In the genomic region with DNA sequence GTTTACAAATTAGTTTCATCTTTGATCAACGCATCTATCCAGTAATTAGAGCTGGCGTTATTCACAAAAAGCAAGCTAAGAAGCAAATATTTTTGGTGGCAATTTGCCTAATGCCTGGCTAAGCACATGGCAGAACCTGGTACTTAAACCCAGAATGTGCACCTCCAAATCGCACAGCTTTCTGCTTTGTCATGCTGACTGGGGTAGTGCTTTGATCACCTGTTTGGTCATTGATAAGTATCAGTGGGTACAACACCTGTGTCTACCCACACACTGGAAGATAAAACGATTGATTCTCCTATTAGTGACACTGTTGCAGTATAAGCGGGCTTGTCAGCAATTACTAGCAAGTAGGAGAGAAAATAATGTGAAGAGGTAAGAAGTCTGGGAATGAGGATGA, we compare ENCODE assay signal across 26 cellular contexts. TPM values are rescaled to one million over a fixed set of nuclear protein-coding genes. Genes with fewer than 3 reads are reported as not detected.
DNase-seq lines count a peak whose midpoint lies in the region; ATAC-seq and TF ChIP-seq lines count a peak whose summit lies in the region.
"Had no signal": no experiment of that assay in that cellular context is flagged by ENCODE, and none has a peak within 500 bp of the region (broad histone marks: within the 10 kb centered on the region; RNA-seq: fewer than 3 reads in every experiment).

No MANE protein-coding gene starts in this region.

- intact Hi-C loops in CD4-positive, alpha-beta memory T cell (cut with micrococcal nuclease) = loop anchor here (5.0 kb wide), 3 partner anchors 318 to 1098 kb away; a partner anchor contains a TSS
- intact Hi-C loops in Panc1 (cut with micrococcal nuclease; ENCODE audit: unreplicated experiment) = loop anchor here (10.0 kb wide), 1 partner anchor 326 kb away; no protein-coding TSS in a partner anchor

- no TSS peak for BruUV-seq in Panc1 (replicated peaks; lab: Mats Ljungman, UMichigan)

- no peaks in the 10 kb centered on the region for H3K27me3 Mint-ChIP-seq in CD4-positive, alpha-beta memory T cell
- no peaks in the 10 kb centered on the region for H3K27me3 Mint-ChIP-seq in chondrocyte (ENCODE audit: low read depth)

- peak overlapping the region in 5 of 8 donors; percentile 25 to 77 (median 55) for H3K4me3 Mint-ChIP-seq in CD4-positive, alpha-beta memory T cell
- H3K4me3 Mint-ChIP-seq in chondrocyte (ENCODE audit: unreplicated experiment) = no peak overlapping the region

- ATAC-seq in Panc1 (no peak), GM21737 (IDR thresholded peaks at IDR 0.05; ENCODE audit: unreplicated experiment) (no peak)
- ATAC-seq: heart right ventricle; lower lobe of right lung; mucosa of descending colon; stimulated activated naive CD8-positive, alpha-beta T cell treated with anti-CD3 and anti-CD28 coated beads, Interleukin-15, Interleukin-2, amounts not matched to agents 100 U/mL and 50 U/mL, for 24 hours had no signal

- peaks cover 0 to 10% (median 6%) of the 10 kb centered on the region in 4 donors for H3K4me1 Mint-ChIP-seq in CD4-positive, alpha-beta memory T cell
- peaks cover 12% of the 10 kb centered on the region for H3K4me1 Mint-ChIP-seq in chondrocyte (ENCODE audit: low read depth)

- no peak overlapping the region for H3K4me3 ChIP-seq in CD4-positive, alpha-beta memory T cell (ENCODE audit: low read length in 2 of 2)
- H3K4me3 ChIP-seq in Panc1 (ENCODE audit: low read depth in 2 of 2, low read length in 2 of 2) = no peak overlapping the region
- no peak overlapping the region for H3K4me3 ChIP-seq in iPS-20b (ENCODE audit: low read length)
- H3K4me3 ChIP-seq: mucosa of descending colon, right atrium auricular region, smooth muscle cell had no signal

- DNase-seq in NCI-H82 (lab: John Stamatoyannopoulos, UW) (peak; percentile 2), NCI-H82 treated with DMSO at 0.1 percent for 48 hours (lab: John Stamatoyannopoulos, UW; ENCODE audit: unreplicated experiment) (no peak), Panc1 (ENCODE audit: low read depth, low spot score) (no peak), chondrocyte (ENCODE audit: low spot score) (no peak), iPS-NIHi7 (ENCODE audit: extremely low spot score) (no peak)
- no peak for DNase-seq in CD4-positive, alpha-beta memory T cell
- DNase-seq: activated naive CD4-positive, alpha-beta T cell treated with anti-CD3 and anti-CD28 coated beads for 36 hours; dorsolateral prefrontal cortex; GOT3; heart right ventricle; lower lobe of right lung; MG63; mucosa of descending colon; NCI-H2029; NCI-H526 treated with DMSO at 0.1 percent for 48 hours; stimulated activated CD4-positive, alpha-beta T cell treated with anti-CD3 and anti-CD28 coated beads, Interleukin-1b, Interleukin-23, amount 100 ng/mL, for 48 hours; stimulated activated naive CD8-positive, alpha-beta T cell treated with anti-CD3 and anti-CD28 coated beads, Interleukin-15, Interleukin-2, amounts not matched to agents 100 U/mL and 50 U/mL, for 24 hours; SW 1271; WERI-Rb-1 had no signal

- peak overlapping the region; percentile 35; the same call in 1 of the 2 replicates for H3K9ac ChIP-seq in iPS-20b (ENCODE audit: low read depth, low read length)
- H3K9ac ChIP-seq: parathyroid adenoma had no signal

- no peak for TF ChIP-seq CTCF in Panc1 (IDR thresholded peaks at IDR 0.05)
- no peak for TF ChIP-seq CTCF in chondrocyte (IDR thresholded peaks at IDR 0.05)

- POLR2A ChIA-PET in CD4-positive, alpha-beta memory T cell (lab: Charles Lee; ENCODE audit: partially characterized antibody) = interaction anchor here (1.1 kb wide), 1 partner anchor 188 kb away, joined by 3 read pairs; a partner anchor contains a TSS
- POLR2A ChIA-PET in Panc1 (lab: Charles Lee) = interaction anchor here (0.9 kb wide), 1 partner anchor 188 kb away, joined by 13 read pairs; a partner anchor contains a TSS

- H3K9me3 Mint-ChIP-seq in CD4-positive, alpha-beta memory T cell = no peaks in the 10 kb centered on the region
- H3K9me3 Mint-ChIP-seq in chondrocyte (ENCODE audit: low read depth) = no peaks in the 10 kb centered on the region
- H3K9me3 Mint-ChIP-seq: activated naive CD4-positive, alpha-beta T cell treated with anti-CD3 and anti-CD28 coated beads for 36 hours; CD14-positive monocyte had no signal

- peaks cover 19% of the 10 kb centered on the region for H3K4me1 ChIP-seq in CD4-positive, alpha-beta memory T cell (ENCODE audit: insufficient read depth, low read length)
- H3K4me1 ChIP-seq in Panc1 (ENCODE audit: control insufficient read depth, insufficient read depth, low read length) (peaks cover 16% of the 10 kb centered on the region), iPS-20b (ENCODE audit: insufficient read depth, low read length) (peaks cover 6% of the 10 kb centered on the region; the same call in 1 of the 2 replicates)
- H3K4me1 ChIP-seq: parathyroid adenoma had no signal

- H3K27ac ChIP-seq in CD4-positive, alpha-beta memory T cell (ENCODE audit: low read depth, low read length) = no peak overlapping the region
- H3K27ac ChIP-seq in Panc1 (ENCODE audit: low read length) = peak overlapping the region; percentile 94
- H3K27ac ChIP-seq in iPS-20b (ENCODE audit: low read length) = no peak overlapping the region
- H3K27ac ChIP-seq: 22Rv1, dorsolateral prefrontal cortex, lower lobe of right lung, parathyroid adenoma, right atrium auricular region, WERI-Rb-1 had no signal

- H3K36me3 Mint-ChIP-seq in CD4-positive, alpha-beta memory T cell = peaks cover 0 to 7% of the 10 kb centered on the region in 2 donors
- H3K36me3 Mint-ChIP-seq in chondrocyte (ENCODE audit: low read depth) = no peaks in the 10 kb centered on the region
- H3K36me3 Mint-ChIP-seq: CD14-positive monocyte had no signal

- no peak overlapping the region for H3K27ac Mint-ChIP-seq in CD4-positive, alpha-beta memory T cell
- no peak overlapping the region for H3K27ac Mint-ChIP-seq in chondrocyte (ENCODE audit: unreplicated experiment)
- H3K27ac Mint-ChIP-seq: activated naive CD4-positive, alpha-beta T cell treated with anti-CD3 and anti-CD28 coated beads for 36 hours had no signal

- H3K9me3 ChIP-seq in CD4-positive, alpha-beta memory T cell (ENCODE audit: control insufficient read depth in 1 of 2, low read length in 2 of 2) = no peaks in the 10 kb centered on the region
- no peaks in the 10 kb centered on the region for H3K9me3 ChIP-seq in Panc1 (ENCODE audit: control insufficient read depth, insufficient read depth, low read depth, low read length)
- no peaks in the 10 kb centered on the region for H3K9me3 ChIP-seq in iPS-20b (ENCODE audit: insufficient read depth, low read depth, low read length)
- H3K9me3 ChIP-seq: heart right ventricle, lower lobe of right lung, MG63, mucosa of descending colon, right atrium auricular region had no signal

- no peaks in the 10 kb centered on the region for H3K27me3 ChIP-seq in CD4-positive, alpha-beta memory T cell (ENCODE audit: insufficient read depth, low read length)
- H3K27me3 ChIP-seq in Panc1 (ENCODE audit: control insufficient read depth, insufficient read depth, low read length) (no peaks in the 10 kb centered on the region), iPS-20b (ENCODE audit: insufficient read depth, low read length) (no peaks in the 10 kb centered on the region)
- H3K27me3 ChIP-seq: dorsolateral prefrontal cortex, heart right ventricle, MG63, right atrium auricular region had no signal

- no peaks in the 10 kb centered on the region for H3K36me3 ChIP-seq in CD4-positive, alpha-beta memory T cell (ENCODE audit: insufficient read depth, low read length)
- H3K36me3 ChIP-seq in Panc1 (ENCODE audit: control insufficient read depth, insufficient read depth, low read length) = peaks cover 9% of the 10 kb centered on the region; the same call in 1 of the 2 replicates
- H3K36me3 ChIP-seq in iPS-20b (ENCODE audit: insufficient read depth, low read depth, low read length) = no peaks in the 10 kb centered on the region; the same call in 1 of the 2 replicates
- H3K36me3 ChIP-seq: lower lobe of right lung, right atrium auricular region had no signal

- in situ Hi-C loops in Panc1 (cut with HindIII; ENCODE audit: low pct_unique_long_range_greater_than_20kb, low sequenced_read_pairs) = no loop called here

- CTCF ChIA-PET in CD4-positive, alpha-beta memory T cell (lab: Charles Lee; ENCODE audit: partially characterized antibody) = interaction anchor here (1.3 to 4.1 kb wide), 6 partner anchors 9 to 342 kb away, joined by 3 to 25 read pairs (median 6); no protein-coding TSS in a partner anchor
- CTCF ChIA-PET in Panc1 (lab: Charles Lee) = no interaction called here

RNA-seq across cellular contexts. Expression of a gene that starts 1.9 kb away (rescaled TPM):
- 1 to 10 TPM; 4.1 to 4.3 TPM for total RNA-seq in CD4-positive, alpha-beta memory T cell
- 1 to 10 TPM; 2.8 to 3.1 TPM for polyA plus RNA-seq in CD4-positive, alpha-beta memory T cell
- 7.5 TPM for total RNA-seq in Panc1 (2021; ENCODE audit: unreplicated experiment)
- polyA plus RNA-seq in Panc1 (2012; ENCODE audit: insufficient read length) = 5.1 TPM
- total RNA-seq in chondrocyte = 4.2 to 5.7 TPM (median 4.6 TPM) in 3 replicates
